Comparison of ENCODE assay signal across 12 cellular contexts in the genomic region with DNA sequence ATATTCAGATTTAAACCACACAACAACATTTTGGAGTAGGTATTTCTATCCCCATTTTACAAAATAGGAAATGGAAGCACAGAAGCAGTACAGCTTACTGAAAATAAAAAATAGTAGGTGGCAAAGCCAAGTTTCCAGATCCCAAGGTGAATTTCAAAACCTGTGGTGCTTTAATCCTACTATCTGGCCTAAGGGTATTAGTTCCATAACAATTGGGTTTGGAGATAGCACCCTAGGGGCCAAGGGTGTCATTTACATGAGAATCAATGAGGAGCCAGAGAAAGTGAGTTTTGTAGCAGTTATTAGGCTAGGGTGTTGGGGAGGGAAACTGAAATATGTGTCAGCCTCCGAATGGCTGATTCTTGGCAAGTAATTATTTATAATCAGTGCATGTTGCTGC. TPM values are rescaled to one million over a fixed set of nuclear protein-coding genes. Genes with fewer than 3 reads are reported as not detected.
DNase-seq lines count a peak whose midpoint lies in the region; TF ChIP-seq lines count a peak whose summit lies in the region.
"Had no signal": no experiment of that assay in that cellular context is flagged by ENCODE, and none has a peak within 500 bp of the region (broad histone marks: within the 10 kb centered on the region; RNA-seq: fewer than 3 reads in every experiment).

No MANE protein-coding gene starts in this region.

- H3K36me3 ChIP-seq in H7 (replicated peaks; ENCODE audit: control insufficient read depth, insufficient read depth, low read length) (no peaks in the 10 kb centered on the region), HUES6 (ENCODE audit: control insufficient read depth, insufficient read depth, low read length) (no peaks in the 10 kb centered on the region), iPS DF 6.9 (ENCODE audit: control insufficient read depth, insufficient read depth, low read length) (no peaks in the 10 kb centered on the region), tibial artery (no peaks in the 10 kb centered on the region)

- H3K27ac ChIP-seq in HUES6 (ENCODE audit: low read depth, low read length) = no peak overlapping the region
- H3K27ac ChIP-seq in iPS DF 6.9 (ENCODE audit: low read length) = no peak overlapping the region
- no peak overlapping the region for H3K27ac ChIP-seq in tibial artery

- intact Hi-C loops in tibial artery (cut with DNase I; ENCODE audit: low total_unique reads) = no loop called here

- H3K9ac ChIP-seq in HUES6 (ENCODE audit: low read length) = no peak overlapping the region

- H3K9me3 ChIP-seq in HUES6 (ENCODE audit: control insufficient read depth, insufficient read depth, low read depth, low read length) (no peaks in the 10 kb centered on the region), iPS DF 6.9 (ENCODE audit: control insufficient read depth, insufficient read depth, low read length) (no peaks in the 10 kb centered on the region), tibial artery (no peaks in the 10 kb centered on the region)

- no peak overlapping the region for H3K4me3 ChIP-seq in H7 (ENCODE audit: insufficient read depth, low read depth, low read length)
- peak overlapping the region; percentile 20; the same call in 1 of the 2 replicates for H3K4me3 ChIP-seq in HUES6 (ENCODE audit: low read depth, low read length)
- H3K4me3 ChIP-seq in iPS DF 6.9 (ENCODE audit: low read length) = no peak overlapping the region
- no peak overlapping the region for H3K4me3 ChIP-seq in tibial artery

- DNase-seq in H7 = peak; percentile 65
- peak; percentile 20 for DNase-seq in iPS DF 6.9 (ENCODE audit: low read depth, low spot score)
- DNase-seq in iPS-NIHi7 (ENCODE audit: extremely low spot score) = peak; percentile 41
- DNase-seq in GF-D8 (lab: John Stamatoyannopoulos, UW) = no peak
- no peak for DNase-seq in tibial artery
- no peak for DNase-seq in Kasumi-1 (lab: John Stamatoyannopoulos, UW)
- DNase-seq: C1 segment of cervical spinal cord; CD4-positive, alpha-beta T cell; DND-41; GOT3 had no signal

- H3K27me3 ChIP-seq in H7 (ENCODE audit: control insufficient read depth, insufficient read depth, low read length) (peaks cover 13% of the 10 kb centered on the region), HUES6 (ENCODE audit: control insufficient read depth, insufficient read depth, low read length) (peaks cover 19% of the 10 kb centered on the region), iPS DF 6.9 (ENCODE audit: control insufficient read depth, insufficient read depth, low read length) (peaks cover 7% of the 10 kb centered on the region; the same call in 1 of the 2 replicates), tibial artery (no peaks in the 10 kb centered on the region)

- peaks cover 8% of the 10 kb centered on the region for H3K4me1 ChIP-seq in HUES6 (ENCODE audit: control insufficient read depth, insufficient read depth, low read length)
- H3K4me1 ChIP-seq in iPS DF 6.9 (ENCODE audit: control insufficient read depth, insufficient read depth, low read length) = no peaks in the 10 kb centered on the region; the same call in 1 of the 2 replicates
- no peaks in the 10 kb centered on the region for H3K4me1 ChIP-seq in tibial artery

- no CpG with 5 or more reads among the region's 1 CpG for WGBS in iPS DF 6.9 (ENCODE audit: insufficient coverage, insufficient read length)

- TF ChIP-seq CTCF in tibial artery (IDR thresholded peaks at IDR 0.05) = no peak

RNA-seq across cellular contexts. Expression of gene OSBPL6, which starts 24.9 kb away (rescaled TPM):
- total RNA-seq in H7 (2014; rRNA removed; shearing (Covaris generic)) = 8.6 and 9.2 TPM in 2 replicates
- total RNA-seq: B cell had no signal

Comparison
In these comparisons a context has a peak if more than half of its experiments do, and no peak if none do; other contexts are left out.
1. DNase-seq: peak in H7 (single experiment), iPS DF 6.9 (single experiment) and iPS-NIHi7 (single experiment); none in GF-D8 (single experiment), tibial artery (0 of 2) and Kasumi-1 (0 of 2).